Comparison of ENCODE assay signal across 8 cellular contexts in genomic region chr3:125212509-125213372, GRCh38. TPM values are rescaled to one million over a fixed set of nuclear protein-coding genes. Genes with fewer than 3 reads are reported as not detected.
DNase-seq lines count a peak whose midpoint lies in the region; ATAC-seq, FAIRE-seq and TF ChIP-seq lines count a peak whose summit lies in the region.

SLC12A8 (minus strand) TSS chr3:125212748; CDS start chr3:125211349, 1,399 bp downstream.

- no TSS peak for BruUV-seq in GM12878 (replicated peaks; lab: Mats Ljungman, UMichigan)

- peaks cover 56% of the 10 kb centered on the region for H3K27me3 Mint-ChIP-seq in activated T-cell treated with anti-CD3 and anti-CD28 coated beads, Interleukin-2, amount 50 U/mL, for 24 hours

- 26% methylated on average over 50 of the region's 55 CpGs for WGBS in GM12878 (ENCODE audit: insufficient coverage, insufficient replicate concordance, low lambda C conversion rate, missing lambda C conversion rate)
- WGBS in testis, 2 donors: 0 to 15% methylated on average over 1 to 32 of the region's 55 CpGs

- H3K9me3 ChIP-seq in GM12878 (replicated peaks; ENCODE audit: control insufficient read depth, insufficient read depth, low read length) (no peaks in the 10 kb centered on the region), testis (no peaks in the 10 kb centered on the region)

- intact Hi-C loops in GM12878 (cut with micrococcal nuclease; ENCODE audit: unreplicated experiment) (no loop called here), testis (cut with DNase I; ENCODE audit: low total_unique reads) (no loop called here)

- H3K4me3 ChIP-seq in GM12878 (peak within 1 kb of the TSS; percentile 59; the same call in 1 of the 2 replicates), testis (peak within 1 kb of the TSS; percentile 15 to 25)

- H3K4me1 Mint-ChIP-seq in activated T-cell treated with anti-CD3 and anti-CD28 coated beads, Interleukin-2, amount 50 U/mL, for 24 hours (ENCODE audit: low read depth): peaks cover 26% of the 10 kb centered on the region

- H3K27me3 ChIP-seq in GM12878 (replicated peaks in 1 of 2; ENCODE audit: control insufficient read depth in 2 of 2, insufficient read depth in 2 of 2, low read length in 1 of 2) (peaks cover 0 to 7% of the 10 kb centered on the region in 2 experiments; a peak in 2 of 4 replicates), testis (no peaks in the 10 kb centered on the region)

- ATAC-seq in GM12878: peak; percentile 53
- peak; percentile 87 for ATAC-seq in left lobe of liver

- FAIRE-seq in GM12878 (lab: Jason Lieb, UNC): no peak

- H3K4me3 Mint-ChIP-seq in activated T-cell treated with anti-CD3 and anti-CD28 coated beads, Interleukin-2, amount 50 U/mL, for 24 hours: peak within 1 kb of the TSS; percentile 28

- TF ChIP-seq POLR2A in GM12878 (IDR thresholded peaks at IDR 0.05; ENCODE audit: low read depth, low read length) (no peak), testis (IDR thresholded peaks at IDR 0.05) (no peak)

- peak within 1 kb of the TSS; percentile 74 for H2AFZ ChIP-seq in GM12878 (ENCODE audit: control insufficient read depth, low read depth, low read length)

- H3K9me3 Mint-ChIP-seq in activated T-cell treated with anti-CD3 and anti-CD28 coated beads, Interleukin-2, amount 50 U/mL, for 24 hours: no peaks in the 10 kb centered on the region

- DNase-seq in activated T-cell treated with anti-CD3 and anti-CD28 coated beads, Interleukin-2, amount 50 U/mL, for 24 hours: peak; percentile 49
- DNase-seq in activated T-cell treated with anti-CD3 and anti-CD28 coated beads, Interleukin-2, amount 50 U/mL, for 1 hour: no peak
- DNase-seq in GM12878 (ENCODE audit: low read depth, low spot score): no peak
- DNase-seq in left lobe of liver (ENCODE audit: low spot score): peak; percentile 64
- DNase-seq in testis: no peak
- no peak for DNase-seq in NCI-H82 treated with DMSO at 0.1 percent for 48 hours (lab: John Stamatoyannopoulos, UW; ENCODE audit: unreplicated experiment)
- DNase-seq in NAMALWA (ENCODE audit: low spot score): no peak
- no peak for DNase-seq in NCI-H1105 treated with DMSO at 0.1 percent for 48 hours (lab: John Stamatoyannopoulos, UW)

- POLR2A ChIA-PET in GM12878 (lab: Charles Lee): no interaction called here

- CTCF ChIA-PET in GM12878 (lab: Yijun Ruan, JAX): no interaction called here

- no peak for TF ChIP-seq RAD21 in GM12878 (IDR thresholded peaks at IDR 0.05; ENCODE audit: insufficient read depth, low read depth, low read length)

- SMC1A ChIA-PET in GM12878 (lab: Charles Lee; ENCODE audit: uncharacterized antibody, unreplicated experiment): no interaction called here

- no peak within 1 kb of the TSS for H3K27ac Mint-ChIP-seq in activated T-cell treated with anti-CD3 and anti-CD28 coated beads, Interleukin-2, amount 50 U/mL, for 24 hours

- no peaks in the 10 kb centered on the region for H3K79me2 ChIP-seq in GM12878 (ENCODE audit: control insufficient read depth, insufficient read depth, low read length)

- H4K20me1 ChIP-seq in GM12878 (ENCODE audit: control insufficient read depth, insufficient read depth): no peaks in the 10 kb centered on the region

- TF ChIP-seq CTCF in GM12878 (IDR thresholded peaks at IDR 0.05 in 2 of 3, conservative IDR thresholded peaks at IDR 0.05 in 1 of 3; ENCODE audit: control insufficient read depth in 2 of 3, extremely low read depth in 1 of 3, insufficient read depth in 1 of 3, low read depth in 3 of 3, low read length in 3 of 3) (no peak), testis (IDR thresholded peaks at IDR 0.05) (no peak)

- H3K36me3 ChIP-seq in GM12878 (ENCODE audit: control insufficient read depth in 2 of 2, insufficient read depth in 2 of 2, low read length in 1 of 2) (no peaks in the 10 kb centered on the region), testis (ENCODE audit: low read depth, missing control alignments) (no peaks in the 10 kb centered on the region)

- in situ Hi-C loops in GM12878 (cut with MboI): no loop called here

- no peak for TF ChIP-seq EP300 in GM12878 (IDR thresholded peaks at IDR 0.05; ENCODE audit: borderline replicate concordance in 1 of 2, control insufficient read depth in 1 of 2, low read depth in 2 of 2, low read length in 2 of 2)

- H3K4me1 ChIP-seq in GM12878 (ENCODE audit: control insufficient read depth, insufficient read depth, low read length) (peaks cover 6% of the 10 kb centered on the region), testis (no peaks in the 10 kb centered on the region)

- RAD21 ChIA-PET in GM12878 (lab: Charles Lee; ENCODE audit: unreplicated experiment): no interaction called here

- H3K36me3 Mint-ChIP-seq in activated T-cell treated with anti-CD3 and anti-CD28 coated beads, Interleukin-2, amount 50 U/mL, for 24 hours (ENCODE audit: low read depth): no peaks in the 10 kb centered on the region

- H3K9ac ChIP-seq in GM12878 (ENCODE audit: control insufficient read depth, insufficient read depth, low read length): peak within 1 kb of the TSS; percentile 58

- H3K27ac ChIP-seq in GM12878 (ENCODE audit: control insufficient read depth, insufficient read depth) (no peak within 1 kb of the TSS; the same call in 1 of the 2 replicates), testis (no peak within 1 kb of the TSS)

- peak within 1 kb of the TSS; percentile 90 for H3K4me2 ChIP-seq in GM12878 (ENCODE audit: control insufficient read depth, insufficient read depth)

TF ChIP-seq in GM12878, 131 proteins besides CTCF, POLR2A, EP300 and RAD21:
- TF ChIP-seq KLF5 (IDR thresholded peaks at IDR 0.05; ENCODE audit: partially characterized antibody) (no peak), NR2F1 (conservative IDR thresholded peaks at IDR 0.05) (no peak), CEBPB (IDR thresholded peaks at IDR 0.05; ENCODE audit: borderline replicate concordance in 1 of 2, low read depth in 2 of 2, low read length in 2 of 2) (no peak), USF1 (IDR thresholded peaks at IDR 0.05; ENCODE audit: borderline replicate concordance, extremely low read length, insufficient read depth, low read depth, low read length) (peak; percentile 21), ETV6 (conservative IDR thresholded peaks at IDR 0.05 in 1 of 2, IDR thresholded peaks at IDR 0.05 in 1 of 2; ENCODE audit: borderline replicate concordance in 1 of 2, low read depth in 1 of 2) (no peak), RBBP5 (conservative IDR thresholded peaks at IDR 0.05) (no peak), MTA3 (IDR thresholded peaks at IDR 0.05; ENCODE audit: borderline replicate concordance, low read length) (no peak), ZBTB33 (IDR thresholded peaks at IDR 0.05) (no peak)

RNA-seq across cellular contexts. Expression of gene SLC12A8, which starts in this region (rescaled TPM):
- 14.9 and 17.1 TPM in 2 replicates for total RNA-seq in GM12878 (2013; cell fraction: nucleolus; rRNA removed)
- 61.1 and 71.6 TPM in 2 replicates for total RNA-seq in GM12878 (2014; rRNA removed)
- total RNA-seq in GM12878 (2014; rRNA removed; fragmentation: Illumina TruSeq; extraction: Trizol): 51.1 and 54.0 TPM in 2 replicates
- total RNA-seq in GM12878 (2021): 58.3 and 61.4 TPM in 2 replicates
- polyA plus RNA-seq in GM12878 (2011; ENCODE audit: low read depth): 50.0 TPM
- 0.97 and 2.5 TPM in 2 replicates for polyA plus RNA-seq in GM12878 (2011; rRNA removed)
- polyA plus RNA-seq in GM12878 (2011; cell fraction: cytosol; rRNA removed): 2.2 and 2.6 TPM in 2 replicates
- polyA plus RNA-seq in GM12878 (2011; cell fraction: nucleus; rRNA removed): 2.5 and 2.6 TPM in 2 replicates
- 58.3 and 69.9 TPM in 2 replicates for polyA plus RNA-seq in GM12878 (2012)
- 59.1 and 62.6 TPM in 2 replicates for polyA plus RNA-seq in GM12878 (2014; fragmentation: Illumina TruSeq; extraction: Trizol)
- polyA plus RNA-seq in GM12878 (2014; fragmentation: Nextera tagmentation; extraction: Ambion mirVana): 10 to 100 TPM; 39.8 to 46.1 TPM
- 65.8 and 70.5 TPM in 2 replicates for polyA plus RNA-seq in GM12878 (2014; rRNA removed)
- 10 to 100 TPM; 40.4 to 44.2 TPM for polyA plus RNA-seq in GM12878 (2016; fragmentation: Nextera tagmentation; extraction: Ambion mirVana)
- 2.0 and 2.6 TPM in 2 replicates for polyA minus RNA-seq in GM12878 (2011; rRNA and poly(A)+ RNA removed)
- polyA minus RNA-seq in GM12878 (2011; cell fraction: cytosol; rRNA and poly(A)+ RNA removed): 1.5 and 1.6 TPM in 2 replicates
- polyA minus RNA-seq in GM12878 (2011; cell fraction: nucleus; rRNA and poly(A)+ RNA removed): 2.2 and 5.4 TPM in 2 replicates
- 24.2 TPM for total RNA-seq in left lobe of liver
- 10 to 100 TPM; 12.3 to 21.0 TPM for total RNA-seq in testis
- polyA plus RNA-seq in testis (ENCODE audit: insufficient read depth, low read depth, low replicate concordance): 10.3 TPM

Comparison
In these comparisons a context has a peak if more than half of its experiments do, and no peak if none do; other contexts are left out.
1. DNase-seq: peak in activated T-cell treated with anti-CD3 and anti-CD28 coated beads, Interleukin-2, amount 50 U/mL, for 24 hours (single experiment) and left lobe of liver (single experiment); none in activated T-cell treated with anti-CD3 and anti-CD28 coated beads, Interleukin-2, amount 50 U/mL, for 1 hour (single experiment), GM12878 (single experiment), testis (single experiment), NCI-H82 treated with DMSO at 0.1 percent for 48 hours (single experiment), NAMALWA (single experiment) and NCI-H1105 treated with DMSO at 0.1 percent for 48 hours (single experiment).